ENCODE assay signal across 8 cellular contexts in the genomic region with DNA sequence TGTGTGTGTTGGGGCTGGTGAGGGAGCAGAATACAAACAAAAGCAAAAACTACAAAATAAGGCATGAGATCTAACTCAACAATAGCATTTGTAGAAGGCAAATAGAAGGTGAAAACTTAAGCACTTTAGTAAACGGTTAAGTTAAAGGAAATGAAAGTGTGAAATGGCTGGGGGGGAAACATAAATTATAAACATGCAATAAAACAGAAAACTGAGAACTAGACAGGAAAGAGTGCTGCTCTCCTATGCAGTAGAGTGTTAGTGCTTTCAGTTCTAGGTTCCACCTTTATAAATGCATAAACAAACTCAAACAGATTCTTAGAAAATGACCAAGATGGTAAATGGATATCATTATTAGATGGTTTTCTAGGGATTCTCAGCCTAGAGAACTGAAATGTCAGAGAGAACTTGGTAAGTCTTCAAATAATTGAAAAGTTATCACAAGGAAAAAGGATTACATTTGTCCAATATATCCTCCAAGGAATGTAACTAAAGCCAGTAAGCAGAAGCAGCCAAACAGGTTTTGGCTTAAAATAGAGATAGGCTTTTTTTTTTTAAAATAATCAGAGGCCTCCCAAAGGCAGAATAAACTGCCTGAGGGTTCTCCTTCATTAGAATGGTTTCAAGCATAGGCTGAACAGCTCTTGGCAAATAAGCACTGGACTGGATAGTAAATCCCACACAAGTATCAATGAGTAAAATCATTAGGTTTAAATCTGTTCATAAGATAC. TPM values are rescaled to one million over a fixed set of nuclear protein-coding genes. Genes with fewer than 3 reads are reported as not detected.
DNase-seq lines count a peak whose midpoint lies in the region; ATAC-seq and TF ChIP-seq lines count a peak whose summit lies in the region.

No MANE protein-coding gene starts in this region.

- CTCF ChIA-PET in activated CD4-positive, alpha-beta memory T cell treated with anti-CD3 and anti-CD28 coated beads for 36 hours (lab: Charles Lee): interaction anchor here (2.4 kb wide), 1 partner anchor 9 kb away, joined by 17 read pairs; no protein-coding TSS in a partner anchor

- peak overlapping the region; percentile 34 to 67 (median 62) for H3K4me3 Mint-ChIP-seq in CD4-positive, CD25-positive, alpha-beta regulatory T cell
- H3K4me3 Mint-ChIP-seq in activated CD4-positive, alpha-beta memory T cell treated with anti-CD3 and anti-CD28 coated beads for 36 hours: peak overlapping the region; percentile 45
- no peak overlapping the region for H3K4me3 Mint-ChIP-seq in mesothelial cell of epicardium

- intact Hi-C loops in activated CD4-positive, alpha-beta memory T cell treated with anti-CD3 and anti-CD28 coated beads for 36 hours (cut with micrococcal nuclease): loop anchor here (10.0 kb wide), 1 partner anchor 378 kb away; no protein-coding TSS in a partner anchor

- ATAC-seq in CD4-positive, CD25-positive, alpha-beta regulatory T cell (ENCODE audit: low read depth in 2 of 2): peak; percentile 58 to 62
- ATAC-seq in GM19372 (IDR thresholded peaks at IDR 0.05; ENCODE audit: low read depth, unreplicated experiment) (peak; percentile 43), HG03159 (IDR thresholded peaks at IDR 0.05; ENCODE audit: unreplicated experiment) (peak; percentile 49)

- H3K27me3 Mint-ChIP-seq in CD4-positive, CD25-positive, alpha-beta regulatory T cell: no peaks in the 10 kb centered on the region
- H3K27me3 Mint-ChIP-seq in activated CD4-positive, alpha-beta memory T cell treated with anti-CD3 and anti-CD28 coated beads for 36 hours: no peaks in the 10 kb centered on the region
- H3K27me3 Mint-ChIP-seq in mesothelial cell of epicardium (ENCODE audit: low read depth): no peaks in the 10 kb centered on the region

- H3K36me3 ChIP-seq in CD4-positive, CD25-positive, alpha-beta regulatory T cell (ENCODE audit: control insufficient read depth, insufficient read depth, low read length): peaks cover 10% of the 10 kb centered on the region

- peak overlapping the region; percentile 53 for H3K27ac ChIP-seq in CD4-positive, CD25-positive, alpha-beta regulatory T cell (ENCODE audit: insufficient read depth, low read length, poor library complexity, severe bottlenecking)

- no peaks in the 10 kb centered on the region for H3K9me3 ChIP-seq in CD4-positive, CD25-positive, alpha-beta regulatory T cell (ENCODE audit: control insufficient read depth in 2 of 2, low read length in 2 of 2)

- POLR2A ChIA-PET in activated CD4-positive, alpha-beta memory T cell treated with anti-CD3 and anti-CD28 coated beads for 36 hours (lab: Charles Lee): no interaction called here

- no peak for TF ChIP-seq CTCF in mesothelial cell of epicardium (IDR thresholded peaks at IDR 0.05; ENCODE audit: unreplicated experiment)

- H3K4me1 Mint-ChIP-seq in CD4-positive, CD25-positive, alpha-beta regulatory T cell: peaks cover 49 to 78% (median 59%) of the 10 kb centered on the region in 4 donors
- H3K4me1 Mint-ChIP-seq in activated CD4-positive, alpha-beta memory T cell treated with anti-CD3 and anti-CD28 coated beads for 36 hours (ENCODE audit: low read depth): peaks cover 68% of the 10 kb centered on the region
- peaks cover 7% of the 10 kb centered on the region for H3K4me1 Mint-ChIP-seq in mesothelial cell of epicardium

- peak overlapping the region; percentile 70 for H3K4me3 ChIP-seq in CD4-positive, CD25-positive, alpha-beta regulatory T cell (ENCODE audit: low read depth, low read length)

- H3K36me3 Mint-ChIP-seq in CD4-positive, CD25-positive, alpha-beta regulatory T cell: peaks cover 5% of the 10 kb centered on the region
- H3K36me3 Mint-ChIP-seq in activated CD4-positive, alpha-beta memory T cell treated with anti-CD3 and anti-CD28 coated beads for 36 hours: peaks cover 16% of the 10 kb centered on the region
- peaks cover 26% of the 10 kb centered on the region for H3K36me3 Mint-ChIP-seq in mesothelial cell of epicardium

- no peaks in the 10 kb centered on the region for H3K27me3 ChIP-seq in CD4-positive, CD25-positive, alpha-beta regulatory T cell (ENCODE audit: control insufficient read depth, insufficient read depth, low read length)

- peaks cover 39% of the 10 kb centered on the region for H3K4me1 ChIP-seq in CD4-positive, CD25-positive, alpha-beta regulatory T cell (ENCODE audit: control insufficient read depth, insufficient read depth, low read length, poor library complexity, severe bottlenecking)

- no peaks in the 10 kb centered on the region for H3K9me3 Mint-ChIP-seq in CD4-positive, CD25-positive, alpha-beta regulatory T cell
- H3K9me3 Mint-ChIP-seq in activated CD4-positive, alpha-beta memory T cell treated with anti-CD3 and anti-CD28 coated beads for 36 hours: no peaks in the 10 kb centered on the region
- H3K9me3 Mint-ChIP-seq in mesothelial cell of epicardium: peaks cover 12% of the 10 kb centered on the region

- peak overlapping the region; percentile 9 to 88 (median 15) for H3K27ac Mint-ChIP-seq in CD4-positive, CD25-positive, alpha-beta regulatory T cell
- peak overlapping the region; percentile 59 for H3K27ac Mint-ChIP-seq in activated CD4-positive, alpha-beta memory T cell treated with anti-CD3 and anti-CD28 coated beads for 36 hours
- no peak overlapping the region for H3K27ac Mint-ChIP-seq in mesothelial cell of epicardium

- peak in 1 of 3 donors; percentile 74 for DNase-seq in CD4-positive, CD25-positive, alpha-beta regulatory T cell
- DNase-seq in activated CD4-positive, alpha-beta memory T cell treated with anti-CD3 and anti-CD28 coated beads for 36 hours: no peak
- no peak for DNase-seq in SHP77 treated with DMSO at 0.1 percent for 48 hours (lab: John Stamatoyannopoulos, UW)
- no peak for DNase-seq in NCI-H1092 treated with DMSO at 0.1 percent for 48 hours (lab: John Stamatoyannopoulos, UW)
- DNase-seq in mesothelial cell of epicardium (ENCODE audit: low spot score in 2 of 2, unreplicated experiment in 2 of 2): no peak
- DNase-seq in effector CD4-positive, alpha-beta T cell: no peak

RNA-seq across cellular contexts. Expression of a gene that starts 23.3 kb away (rescaled TPM):
- total RNA-seq in CD4-positive, CD25-positive, alpha-beta regulatory T cell: 86.4 TPM
- 10 to 100 TPM; 10.6 to 17.6 (median 14.3) TPM for polyA plus RNA-seq in CD4-positive, CD25-positive, alpha-beta regulatory T cell
- 10 to 100 TPM; 54.8 to 57.7 TPM for total RNA-seq in activated CD4-positive, alpha-beta memory T cell treated with anti-CD3 and anti-CD28 coated beads for 36 hours
- 82.0 to 87.3 TPM (median 84.9 TPM) in 3 replicates for total RNA-seq in mesothelial cell of epicardium
